Comparison of ENCODE assay signal across 19 cellular contexts in the genomic region with DNA sequence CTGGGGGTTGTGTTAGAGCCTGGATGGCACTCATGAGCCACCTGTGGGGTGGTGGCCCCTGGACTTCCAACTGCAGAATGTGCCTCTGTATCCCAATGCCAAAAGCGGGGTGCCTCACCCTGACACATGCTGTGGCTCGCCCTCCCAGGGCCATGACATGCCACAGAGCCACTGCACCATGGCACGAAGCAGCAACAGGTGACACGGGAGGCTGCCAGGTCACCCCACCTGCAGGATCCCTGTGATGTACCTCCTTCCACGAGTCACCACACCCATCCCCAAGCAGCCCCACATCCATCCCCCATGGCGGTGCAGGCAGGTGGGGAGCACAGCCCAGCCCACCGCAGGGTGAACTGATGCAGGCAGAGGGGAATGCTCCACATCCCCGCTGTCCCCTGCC. TPM values are rescaled to one million over a fixed set of nuclear protein-coding genes. Genes with fewer than 3 reads are reported as not detected.
DNase-seq lines count a peak whose midpoint lies in the region; ATAC-seq, FAIRE-seq and TF ChIP-seq lines count a peak whose summit lies in the region.
"Had no signal": no experiment of that assay in that cellular context is flagged by ENCODE, and none has a peak within 500 bp of the region (broad histone marks: within the 10 kb centered on the region; RNA-seq: fewer than 3 reads in every experiment).

No MANE protein-coding gene starts in this region.

- H2BK20ac ChIP-seq in H1 (ENCODE audit: low read length), result no peak overlapping the region

- H3K9me3 ChIP-seq in HEK293 (ENCODE audit: control insufficient read depth, insufficient read depth, low read depth, low read length) (no peaks in the 10 kb centered on the region), H1 (ENCODE audit: insufficient read depth in 2 of 2, low read depth in 1 of 2, low read length in 1 of 2) (no peaks in the 10 kb centered on the region), upper lobe of right lung (no peaks in the 10 kb centered on the region)
- H3K9me3 ChIP-seq: SJCRH30 had no signal

- H2BK12ac ChIP-seq in H1 (ENCODE audit: low read depth, low read length), result no peak overlapping the region

- H3K4me2 ChIP-seq in H1 (ENCODE audit: insufficient read depth in 1 of 2, low read depth in 2 of 2, low read length in 2 of 2) (no peak overlapping the region), mesendoderm (ENCODE audit: low read length) (no peak overlapping the region)
- H3K4me2 ChIP-seq: KMS-11 had no signal

- no peak for TF ChIP-seq RAD21 in H1 (IDR thresholded peaks at IDR 0.05 in 1 of 2, conservative IDR thresholded peaks at IDR 0.05 in 1 of 2; ENCODE audit: low read depth in 2 of 2, low read length in 2 of 2)

- H3K79me2 ChIP-seq in H1 (ENCODE audit: control insufficient read depth in 1 of 2, insufficient read depth in 2 of 2, low read length in 2 of 2) (peaks cover 8 to 88% of the 10 kb centered on the region in 2 experiments; a peak in 3 of 4 replicates), mesendoderm (ENCODE audit: control insufficient read depth, insufficient read depth, low read length) (peaks cover 32% of the 10 kb centered on the region)

- H3K4ac ChIP-seq in H1 (replicated peaks; ENCODE audit: insufficient read length, low read depth, low read length) (no peak overlapping the region), mesendoderm (ENCODE audit: low read depth, low read length) (no peak overlapping the region)

- peaks cover 71 to 74% of the 10 kb centered on the region in 2 experiments for H4K20me1 ChIP-seq in H1 (replicated peaks in 1 of 2; ENCODE audit: control insufficient read depth in 1 of 2, insufficient read depth in 2 of 2, low read length in 2 of 2)

- H3K23ac ChIP-seq in H1 (ENCODE audit: insufficient read length) (no peak overlapping the region), mesendoderm (ENCODE audit: low read length) (no peak overlapping the region)

- no peak overlapping the region for H4K91ac ChIP-seq in H1 (replicated peaks; ENCODE audit: insufficient read length, low read length)

- CTCF ChIA-PET in HEK293 (lab: Yijun Ruan, JAX), result interaction anchor here (0.5 to 2.1 kb wide), 2 partner anchors 15 to 376 kb away, joined by 4 to 8 read pairs; a partner anchor contains a TSS
- CTCF ChIA-PET in H1 (lab: Charles Lee; ENCODE audit: partially characterized antibody), result interaction anchor here (0.9 to 3.7 kb wide), 6 partner anchors 9 to 47 kb away, joined by 3 to 17 read pairs (median 4); no protein-coding TSS in a partner anchor

- H3K4me1 ChIP-seq in HEK293 (ENCODE audit: control insufficient read depth, insufficient read depth, low read length) (no peaks in the 10 kb centered on the region; the same call in 1 of the 2 replicates), H1 (replicated peaks in 1 of 4; ENCODE audit: control insufficient read depth in 3 of 4, insufficient read depth in 4 of 4, low read length in 3 of 4) (peaks cover 5 to 51% (median 19%) of the 10 kb centered on the region in 4 experiments), mesendoderm (ENCODE audit: control insufficient read depth, low read depth, low read length) (peaks cover 26% of the 10 kb centered on the region), upper lobe of right lung (no peaks in the 10 kb centered on the region)

- TF ChIP-seq CTCF in HEK293 (tag by site-specific recombination; IDR thresholded peaks at IDR 0.05) (no peak), H1 (IDR thresholded peaks at IDR 0.05; ENCODE audit: control extremely low read depth in 1 of 3, insufficient read depth in 1 of 3, low read depth in 1 of 3, low read length in 3 of 3) (no peak), upper lobe of right lung (IDR thresholded peaks at IDR 0.05) (no peak)

- intact Hi-C loops in upper lobe of right lung (cut with DNase I), result no loop called here

- WGBS in H1 (ENCODE audit: extremely low coverage in 1 of 2, insufficient coverage in 1 of 2, insufficient read length in 1 of 2, insufficient replicate concordance in 2 of 2, low coverage in 1 of 2, low lambda C conversion rate in 2 of 2, missing lambda C conversion rate in 1 of 2), 2 experiments, result 93% methylated on average over 8 of the region's 8 CpGs; no CpG with 5 or more reads in 1 of the 2 experiments
- no CpG with 5 or more reads among the region's 8 CpGs for WGBS in mesendoderm (ENCODE audit: extremely low coverage, insufficient coverage, low lambda C conversion rate)

- TF ChIP-seq EP300 in H1 (IDR thresholded peaks at IDR 0.05; ENCODE audit: borderline replicate concordance in 1 of 2, low read depth in 2 of 2, low read length in 2 of 2), result no peak

- H3K9ac ChIP-seq in H1 (replicated peaks in 1 of 4; ENCODE audit: extremely low read depth in 1 of 4, low read depth in 3 of 4, low read length in 3 of 4) (no peak overlapping the region), mesendoderm (ENCODE audit: low read length) (no peak overlapping the region)
- H3K9ac ChIP-seq: KMS-11 had no signal

- no peak overlapping the region for H2AFZ ChIP-seq in H1 (ENCODE audit: low read length)

- peak; percentile 4 for ATAC-seq in upper lobe of right lung
- ATAC-seq in GM18498 (IDR thresholded peaks at IDR 0.05; ENCODE audit: unreplicated experiment), result no peak
- ATAC-seq: GM12878, Panc1 had no signal

- DNase-seq in H1 (ENCODE audit: low read depth in 1 of 2, low spot score in 2 of 2) (no peak), mesendoderm (no peak), upper lobe of right lung (no peak), NCI-H1417 (lab: John Stamatoyannopoulos, UW) (no peak), SW480 (ENCODE audit: low spot score) (no peak)
- DNase-seq: CD4-positive, alpha-beta memory T cell; HFFc6; NCI-H1105; NCI-H1694; NCI-H2081; NCI-H2171 treated with DMSO at 0.1 percent for 48 hours; NCI-H524 treated with DMSO at 0.1 percent for 48 hours; SJCRH30 had no signal

- H3K27me3 ChIP-seq in H1 (replicated peaks in 1 of 4; ENCODE audit: control insufficient read depth in 3 of 4, extremely low read depth in 1 of 4, insufficient read depth in 3 of 4, low read length in 3 of 4) (no peaks in the 10 kb centered on the region), mesendoderm (ENCODE audit: insufficient read depth, low read length, poor library complexity) (no peaks in the 10 kb centered on the region), upper lobe of right lung (no peaks in the 10 kb centered on the region)
- H3K27me3 ChIP-seq: SJCRH30 had no signal

- H3K4me3 ChIP-seq in HEK293 (ENCODE audit: low read depth, low read length), result no peak overlapping the region
- no peak overlapping the region for H3K4me3 ChIP-seq in H1 (ENCODE audit: extremely low read depth in 1 of 4, insufficient read depth in 2 of 4, low read depth in 3 of 4, low read length in 4 of 4)
- H3K4me3 ChIP-seq in mesendoderm (ENCODE audit: low read length), result no peak overlapping the region
- no peak overlapping the region for H3K4me3 ChIP-seq in upper lobe of right lung
- H3K4me3 ChIP-seq: GM12878, SJCRH30 had no signal

- H2AK5ac ChIP-seq in H1 (ENCODE audit: low read depth, low read length), result no peak overlapping the region
- no peak overlapping the region for H2AK5ac ChIP-seq in mesendoderm (ENCODE audit: low read length)

- H2BK15ac ChIP-seq in H1 (ENCODE audit: low read length) (no peak overlapping the region), mesendoderm (replicated peaks; ENCODE audit: low read depth) (no peak overlapping the region)

- H3K18ac ChIP-seq in H1 (ENCODE audit: extremely low read depth, low read length) (no peak overlapping the region), mesendoderm (ENCODE audit: low read length) (no peak overlapping the region)

- H4K8ac ChIP-seq in H1 (ENCODE audit: extremely low read depth, insufficient read depth, low read length) (no peak overlapping the region), mesendoderm (ENCODE audit: low read depth, low read length) (no peak overlapping the region)

- H3K36me3 ChIP-seq in HEK293 (ENCODE audit: control insufficient read depth in 2 of 2, insufficient read depth in 1 of 2, low read length in 2 of 2) (no peaks in the 10 kb centered on the region), H1 (ENCODE audit: control insufficient read depth in 2 of 4, insufficient read depth in 4 of 4, low read length in 3 of 4) (no peaks in the 10 kb centered on the region), mesendoderm (ENCODE audit: control insufficient read depth, insufficient read depth, low read length) (no peaks in the 10 kb centered on the region), upper lobe of right lung (no peaks in the 10 kb centered on the region)

- H3K14ac ChIP-seq in H1 (ENCODE audit: insufficient read length), result no peak overlapping the region

- H3K23me2 ChIP-seq in H1 (ENCODE audit: low read depth, low read length), result no peaks in the 10 kb centered on the region

- no peak for TF ChIP-seq POLR2A in H1 (IDR thresholded peaks at IDR 0.05; ENCODE audit: control extremely low read depth in 1 of 2, low read depth in 2 of 2, low read length in 2 of 2)

- no peak overlapping the region for H4K5ac ChIP-seq in H1 (ENCODE audit: insufficient read length, low read depth, low read length)
- H4K5ac ChIP-seq in mesendoderm (ENCODE audit: low read length), result no peak overlapping the region

- peaks cover 40% of the 10 kb centered on the region for H3K79me1 ChIP-seq in H1 (ENCODE audit: low read depth, low read length)
- H3K79me1 ChIP-seq in mesendoderm (ENCODE audit: low read length), result peaks cover 27% of the 10 kb centered on the region

- POLR2A ChIA-PET in HEK293 (lab: Yijun Ruan, JAX) (interaction anchor here (1.0 kb wide), 1 partner anchor 14 kb away, joined by 3 read pairs; no protein-coding TSS in a partner anchor), H1 (lab: Charles Lee; ENCODE audit: partially characterized antibody) (no interaction called here)

- H3K56ac ChIP-seq in H1 (replicated peaks; ENCODE audit: insufficient read length, low read depth, low read length) (no peak overlapping the region), mesendoderm (ENCODE audit: low read length) (peak overlapping the region; percentile 34)

- FAIRE-seq in H1 (lab: Jason Lieb, UNC), result no peak
- FAIRE-seq: GM12878, H54 had no signal

- H2BK5ac ChIP-seq in H1 (ENCODE audit: low read depth, low read length), result 0 out of 2 replicates have a peak overlapping the region, but pooled peaks have one; percentile 35
- H2BK5ac ChIP-seq in mesendoderm (ENCODE audit: low read length), result no peak overlapping the region

- H3K27ac ChIP-seq in HEK293 (ENCODE audit: extremely low read depth, low read depth, low read length) (no peak overlapping the region), H1 (ENCODE audit: low read depth, low read length) (no peak overlapping the region), mesendoderm (ENCODE audit: low read depth, low read length) (no peak overlapping the region), upper lobe of right lung (no peak overlapping the region)
- H3K27ac ChIP-seq: KMS-11, SJCRH30 had no signal

- no peak overlapping the region for H2BK120ac ChIP-seq in H1 (replicated peaks; ENCODE audit: low read depth, low read length)
- no peak overlapping the region for H2BK120ac ChIP-seq in mesendoderm (ENCODE audit: low read depth, low read length)

RNA-seq across cellular contexts. Expression of a gene that starts 14.8 kb away (rescaled TPM):
- 97.6 and 97.7 TPM in 2 replicates for total RNA-seq in H1 (2021; fragmentation: NEBNext Ultra II Directional; extraction: Animal tissue kit (Norgen Biotek cat#: 25700))
- polyA plus RNA-seq in H1 (2011; rRNA removed), result 43.2 and 63.0 TPM in 2 replicates
- polyA plus RNA-seq in H1 (2011; cell fraction: cytosol; rRNA removed), result 43.8 TPM
- polyA plus RNA-seq in H1 (2011; cell fraction: nucleus; rRNA removed), result 74.6 TPM
- polyA plus RNA-seq in H1 (2012, experiment 1 of 2), result 69.0 to 102 TPM (median 89.4 TPM) in 4 replicates
- polyA plus RNA-seq in H1 (2012, experiment 2 of 2), result 73.5 TPM
- 93.0 TPM for polyA plus RNA-seq in H1 (2013, experiment 1 of 2)
- 97.4 TPM for polyA plus RNA-seq in H1 (2013, experiment 2 of 2)
- 104 and 120 TPM in 2 replicates for polyA minus RNA-seq in H1 (2011; rRNA and poly(A)+ RNA removed)
- 68.6 TPM for polyA minus RNA-seq in H1 (2011; cell fraction: cytosol; rRNA and poly(A)+ RNA removed)
- polyA minus RNA-seq in H1 (2011; cell fraction: nucleus; rRNA and poly(A)+ RNA removed), result 58.5 TPM
- 30.2 TPM for polyA plus RNA-seq in mesendoderm (2013, experiment 1 of 2)
- 30.5 TPM for polyA plus RNA-seq in mesendoderm (2013, experiment 2 of 2)
- 10.4 TPM for total RNA-seq in upper lobe of right lung
